Comparison of ENCODE assay signal across 12 cellular contexts in the genomic region with DNA sequence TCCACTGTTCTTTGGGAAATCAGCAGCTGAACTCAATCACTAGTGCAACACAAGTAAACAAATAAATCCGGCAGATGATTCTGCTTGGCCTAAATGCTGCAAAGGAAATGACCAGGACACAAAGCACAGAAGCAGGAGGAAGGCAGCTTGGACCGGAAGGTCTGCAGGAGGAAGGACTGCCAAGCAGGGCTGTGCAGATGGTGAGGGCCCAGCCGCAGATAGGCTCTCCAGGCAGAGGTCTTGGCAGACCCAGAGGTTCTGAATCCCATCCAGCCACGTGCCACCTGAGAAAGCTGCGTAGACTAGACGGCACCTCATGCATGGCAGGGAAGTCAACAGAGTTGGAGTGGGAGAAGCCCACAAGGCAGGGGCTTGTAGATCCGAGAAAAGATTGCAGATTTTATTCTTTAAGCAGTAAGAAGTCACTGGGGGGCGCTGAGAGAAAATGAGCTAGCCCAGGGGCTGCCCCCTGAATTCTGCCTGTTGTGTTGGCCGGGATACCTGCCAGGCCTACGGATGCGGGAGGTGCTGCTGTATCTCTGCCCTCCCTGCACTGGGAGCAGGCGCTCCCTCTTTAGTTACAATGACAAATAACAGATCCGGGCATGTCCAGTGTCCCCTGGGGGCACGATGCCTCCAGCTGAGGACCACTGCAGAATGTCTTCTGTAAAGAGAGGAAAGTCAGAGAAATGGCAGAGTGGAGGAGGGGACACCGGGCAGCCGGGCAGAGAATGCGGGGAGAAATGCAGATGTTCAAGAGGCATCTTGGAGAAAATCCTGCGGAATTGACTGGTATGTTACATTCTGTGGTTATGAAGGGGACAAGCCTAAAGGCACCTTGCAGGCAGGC.
DNase-seq lines count a peak whose midpoint lies in the region; ATAC-seq and TF ChIP-seq lines count a peak whose summit lies in the region.
"Had no signal": no experiment of that assay in that cellular context is flagged by ENCODE, and none has a peak within 500 bp of the region (broad histone marks: within the 10 kb centered on the region; RNA-seq: fewer than 3 reads in every experiment).

No MANE protein-coding gene starts in this region.

- TF ChIP-seq CTCF in HCT116 (IDR thresholded peaks at IDR 0.05 in 2 of 3, conservative IDR thresholded peaks at IDR 0.05 in 1 of 3; ENCODE audit: borderline replicate concordance in 1 of 3, insufficient read depth in 1 of 3, low read depth in 2 of 3, low read length in 2 of 3) (no peak), RWPE1 (conservative IDR thresholded peaks at IDR 0.05; ENCODE audit: low read depth) (no peak), heart left ventricle (IDR thresholded peaks at IDR 0.05) (peak in 4 of 12 donors; percentile 10 to 23 (median 12)), smooth muscle cell (IDR thresholded peaks at IDR 0.05; ENCODE audit: borderline replicate concordance, insufficient read depth, poor library complexity, severe bottlenecking) (no peak)

- no peak for ATAC-seq in HCT116
- ATAC-seq in heart left ventricle: peak in 2 of 4 donors; percentile 16 to 33
- no peak for ATAC-seq in GM18907 (IDR thresholded peaks at IDR 0.05; ENCODE audit: unreplicated experiment)
- ATAC-seq in GM21576 (IDR thresholded peaks at IDR 0.05; ENCODE audit: unreplicated experiment): no peak
- ATAC-seq: activated CD4-positive, alpha-beta T cell treated with anti-CD3 and anti-CD28 coated beads for 36 hours had no signal

- H3K4me1 ChIP-seq in HCT116 (ENCODE audit: control insufficient read depth in 1 of 2, insufficient read depth in 2 of 2, low read length in 2 of 2): peaks cover 11 to 19% of the 10 kb centered on the region in 2 experiments
- peaks cover 0 to 43% (median 26%) of the 10 kb centered on the region in 12 donors for H3K4me1 ChIP-seq in heart left ventricle
- peaks cover 5 to 25% of the 10 kb centered on the region in 2 donors for H3K4me1 ChIP-seq in neuronal stem cell (ENCODE audit: control insufficient read depth in 2 of 2, insufficient read depth in 1 of 2, low read depth in 1 of 2, low read length in 2 of 2)
- H3K4me1 ChIP-seq in smooth muscle cell (ENCODE audit: low read depth): peaks cover 25% of the 10 kb centered on the region

- CTCF ChIA-PET in HCT116 (lab: Charles Lee): interaction anchor here (1.6 kb wide), 1 partner anchor 179 kb away, joined by 8 read pairs; no protein-coding TSS in a partner anchor
- CTCF ChIA-PET in RWPE1 (lab: Yijun Ruan, JAX): no interaction called here

- peak overlapping the region; percentile 85 for H3K18ac ChIP-seq in neuronal stem cell (ENCODE audit: low read length)

- H2BK5ac ChIP-seq in neuronal stem cell (ENCODE audit: low read length): peak overlapping the region; percentile 7

- no peaks in the 10 kb centered on the region for H3K9me2 ChIP-seq in HCT116 (ENCODE audit: insufficient read depth)

- H2BK12ac ChIP-seq in neuronal stem cell (ENCODE audit: low read length): peak overlapping the region; percentile 53

- peak overlapping the region; percentile 26 for H2AK5ac ChIP-seq in neuronal stem cell (ENCODE audit: low read depth, low read length)

- WGBS in heart left ventricle, 4 donors: 45 to 55% (median 50%) methylated on average over 18 of the region's 18 CpGs
- no CpG with 5 or more reads among the region's 18 CpGs for WGBS in neuronal stem cell (ENCODE audit: extremely low coverage in 2 of 2, insufficient read length in 2 of 2, insufficient replicate concordance in 1 of 2), 2 donors
- 75% methylated on average over 18 of the region's 18 CpGs for WGBS in smooth muscle cell (ENCODE audit: low lambda C conversion rate)

- no peak overlapping the region for H4K91ac ChIP-seq in neuronal stem cell (ENCODE audit: low read depth, low read length, poor library complexity)

- peak; percentile 14; the same call in 1 of the 2 replicates for TF ChIP-seq RAD21 in HCT116 (IDR thresholded peaks at IDR 0.05; ENCODE audit: low read depth)

- POLR2A ChIA-PET in HCT116 (lab: Charles Lee): no interaction called here
- POLR2A ChIA-PET in RWPE1 (lab: Yijun Ruan, JAX; ENCODE audit: low non-redundant PET): no interaction called here

- H4K8ac ChIP-seq in neuronal stem cell (ENCODE audit: low read depth, low read length): no peak overlapping the region

- no peak overlapping the region for H2AFZ ChIP-seq in HCT116 (ENCODE audit: low read depth, low read length, poor library complexity, severe bottlenecking)
- no peak overlapping the region for H2AFZ ChIP-seq in neuronal stem cell (ENCODE audit: low read length)
- no peak overlapping the region for H2AFZ ChIP-seq in smooth muscle cell (ENCODE audit: low read depth)

- H3K9me3 ChIP-seq in HCT116 (ENCODE audit: control insufficient read depth in 1 of 2, insufficient read depth in 1 of 2, low read depth in 1 of 2, low read length in 2 of 2): peaks cover 0 to 4% of the 10 kb centered on the region in 2 experiments; a peak in 1 of 4 replicates
- H3K9me3 ChIP-seq in heart left ventricle: peaks cover 0 to 4% (median 0%) of the 10 kb centered on the region in 12 donors
- peaks cover 0 to 4% of the 10 kb centered on the region in 2 donors for H3K9me3 ChIP-seq in neuronal stem cell (replicated peaks in 1 of 2; ENCODE audit: control insufficient read depth in 2 of 2, insufficient read depth in 1 of 2, low read depth in 1 of 2, low read length in 2 of 2)
- H3K9me3 ChIP-seq in smooth muscle cell (replicated peaks; ENCODE audit: low read depth): no peaks in the 10 kb centered on the region

- intact Hi-C loops in HCT116 (cut with micrococcal nuclease) (loop anchor here (5.0 kb wide), 2 partner anchors 161 to 226 kb away; no protein-coding TSS in a partner anchor), heart left ventricle (cut with DNase I) (loop anchor here in 8 of 10 donors (2.0 to 5.0 kb wide), 6 partner anchors 56 to 226 kb away; no protein-coding TSS in a partner anchor)

- H3K14ac ChIP-seq in neuronal stem cell (ENCODE audit: low read length): no peak overlapping the region

- H3K4ac ChIP-seq in neuronal stem cell (ENCODE audit: low read length): no peak overlapping the region

- RAD21 ChIA-PET in HCT116 (lab: Charles Lee; ENCODE audit: low non-redundant PET in 1 of 2, low total read pairs in 2 of 2, uncharacterized antibody in 2 of 2, unreplicated experiment in 2 of 2): no interaction called here

- H2BK15ac ChIP-seq in neuronal stem cell (ENCODE audit: low read length): no peak overlapping the region

- no peak overlapping the region for H3K23ac ChIP-seq in neuronal stem cell (ENCODE audit: low read depth, low read length, poor library complexity)

- no peak for DNase-seq in HCT116 (ENCODE audit: low read depth, low spot score)
- DNase-seq in RWPE1 (ENCODE audit: low spot score): no peak
- DNase-seq in heart left ventricle: peak in 2 of 5 donors; percentile 31 to 62
- DNase-seq in neuronal stem cell (ENCODE audit: low spot score): no peak
- no peak for DNase-seq in smooth muscle cell (lab: John Stamatoyannopoulos, UW; ENCODE audit: unreplicated experiment)
- no peak for DNase-seq in activated CD4-positive, alpha-beta T cell treated with anti-CD3 and anti-CD28 coated beads for 48 hours
- DNase-seq: activated CD4-positive, alpha-beta T cell treated with anti-CD3 and anti-CD28 coated beads for 36 hours; NCI-H1048; NCI-H774; stimulated activated naive CD4-positive, alpha-beta T cell treated with Interleukin-2 at 50 U/mL for 16 hours had no signal

- no peaks in the 10 kb centered on the region for H4K20me1 ChIP-seq in HCT116 (ENCODE audit: insufficient read depth)
- no peaks in the 10 kb centered on the region for H4K20me1 ChIP-seq in smooth muscle cell (ENCODE audit: low read depth)

- BruUV-seq in HCT116 (replicated peaks; lab: Mats Ljungman, UMichigan): no TSS peak

- peaks cover 22% of the 10 kb centered on the region for H3F3A ChIP-seq in smooth muscle cell (ENCODE audit: low read depth)

- H3K27ac ChIP-seq in HCT116 (ENCODE audit: low read depth, low read length): no peak overlapping the region
- H3K27ac ChIP-seq in RWPE1: peak overlapping the region; percentile 17
- H3K27ac ChIP-seq in heart left ventricle: peak overlapping the region in 11 of 12 donors; percentile 37 to 77 (median 59)
- H3K27ac ChIP-seq in neuronal stem cell (replicated peaks; ENCODE audit: low read length): no peak overlapping the region
- no peak overlapping the region for H3K27ac ChIP-seq in smooth muscle cell (ENCODE audit: low read depth)

- TF ChIP-seq POLR2A in HCT116 (IDR thresholded peaks at IDR 0.05; ENCODE audit: borderline replicate concordance, extremely low read depth, insufficient read depth, insufficient read length): no peak
- TF ChIP-seq POLR2A in heart left ventricle (IDR thresholded peaks at IDR 0.05): no peak

- H2BK120ac ChIP-seq in neuronal stem cell (ENCODE audit: low read depth, low read length): no peak overlapping the region

- H3K4me2 ChIP-seq in HCT116 (ENCODE audit: low read length): no peak overlapping the region
- no peak overlapping the region for H3K4me2 ChIP-seq in neuronal stem cell (ENCODE audit: insufficient read depth, low read length, poor library complexity, severe bottlenecking)
- no peak overlapping the region for H3K4me2 ChIP-seq in smooth muscle cell

- H3K79me2 ChIP-seq in HCT116 (ENCODE audit: insufficient read depth, low read length) (no peaks in the 10 kb centered on the region), smooth muscle cell (ENCODE audit: low read depth) (no peaks in the 10 kb centered on the region)

- H3K9ac ChIP-seq in HCT116 (ENCODE audit: low read length) (no peak overlapping the region), neuronal stem cell (ENCODE audit: low read depth, low read length, poor library complexity) (no peak overlapping the region), smooth muscle cell (ENCODE audit: low read depth) (no peak overlapping the region)

- H3K79me1 ChIP-seq in neuronal stem cell (ENCODE audit: low read depth, low read length): no peaks in the 10 kb centered on the region

- no peak overlapping the region for H3K4me3 ChIP-seq in HCT116 (replicated peaks in 1 of 2; ENCODE audit: low read depth in 1 of 2, low read length in 2 of 2)
- H3K4me3 ChIP-seq in heart left ventricle: peak overlapping the region in 3 of 12 donors; percentile 27 to 40 (median 38)
- H3K4me3 ChIP-seq in neuronal stem cell (ENCODE audit: low read length in 2 of 2): no peak overlapping the region
- H3K4me3 ChIP-seq in smooth muscle cell: no peak overlapping the region

- H3K36me3 ChIP-seq in HCT116 (ENCODE audit: control insufficient read depth in 1 of 2, insufficient read depth in 2 of 2, low read length in 2 of 2) (no peaks in the 10 kb centered on the region), heart left ventricle (no peaks in the 10 kb centered on the region), neuronal stem cell (replicated peaks in 1 of 2; ENCODE audit: control insufficient read depth in 2 of 2, insufficient read depth in 2 of 2, low read length in 2 of 2) (no peaks in the 10 kb centered on the region), smooth muscle cell (ENCODE audit: low read depth) (no peaks in the 10 kb centered on the region)

- peaks cover 45% of the 10 kb centered on the region for H3K27me3 ChIP-seq in HCT116 (ENCODE audit: insufficient read depth, low read length)
- peaks cover 0 to 8% (median 0%) of the 10 kb centered on the region in 9 donors for H3K27me3 ChIP-seq in heart left ventricle
- no peaks in the 10 kb centered on the region for H3K27me3 ChIP-seq in neuronal stem cell (ENCODE audit: control insufficient read depth in 3 of 3, insufficient read depth in 3 of 3, low read depth in 1 of 3, low read length in 3 of 3)
- H3K27me3 ChIP-seq in smooth muscle cell (ENCODE audit: low read depth): no peaks in the 10 kb centered on the region

Comparison
In these comparisons a context has a peak if more than half of its experiments do, and no peak if none do; other contexts are left out.
1. H3K27ac ChIP-seq: peak in RWPE1 (single experiment) and heart left ventricle (11 of 12); none in HCT116 (single experiment), neuronal stem cell (single experiment) and smooth muscle cell (single experiment).